Comparison of ENCODE assay signal across 17 cellular contexts in the genomic region with DNA sequence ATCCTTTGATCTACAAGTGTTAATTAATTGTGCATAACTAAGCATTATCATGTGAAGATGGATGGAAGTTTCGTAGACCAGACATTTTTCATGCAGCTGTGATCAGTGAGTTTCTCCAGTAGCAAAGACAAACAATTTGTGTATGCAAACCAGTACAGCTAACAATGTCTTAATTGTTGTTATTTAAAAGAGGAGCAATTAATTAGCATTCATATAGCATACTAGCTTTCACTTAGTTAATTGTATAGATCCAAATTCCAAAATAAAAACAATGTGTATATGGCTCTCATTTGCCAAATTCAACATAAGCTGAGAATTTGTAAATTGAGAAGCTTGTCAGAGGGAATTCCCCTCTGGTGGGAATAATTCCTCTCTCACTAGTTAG. TPM values are rescaled to one million over a fixed set of nuclear protein-coding genes. Genes with fewer than 3 reads are reported as not detected.
"Had no signal": no experiment of that assay in that cellular context is flagged by ENCODE, and none has a peak within 500 bp of the region (broad histone marks: within the 10 kb centered on the region; RNA-seq: fewer than 3 reads in every experiment).

No MANE protein-coding gene starts in this region.

- DNase-seq: activated CD4-positive, alpha-beta memory T cell treated with anti-CD3 and anti-CD28 coated beads, Interleukin-2, amount 10 ng/mL, durations not matched to agents 7 days and 5 days; activated CD4-positive, alpha-beta T cell treated with anti-CD3 and anti-CD28 coated beads for 36 hours; activated CD8-positive, alpha-beta memory T cell treated with anti-CD3 and anti-CD28 coated beads, Interleukin-2, amount 10 ng/mL, durations not matched to agents 7 days and 5 days; activated naive CD4-positive, alpha-beta T cell; adrenal gland; effector memory CD8-positive, alpha-beta T cell; islet precursor cell; naive B cell; stimulated activated naive CD4-positive, alpha-beta T cell; transverse colon; uterus had no signal

- H3K4me1 ChIP-seq: adrenal gland, parathyroid adenoma, transverse colon, uterus had no signal

- H3K9me3 Mint-ChIP-seq: dendritic cell treated with granulocyte-macrophage colony-stimulating factor and Interleukin-4, amounts not matched to agents 40 ng/mL and 50 ng/mL, for 4 days; effector memory CD8-positive, alpha-beta T cell had no signal

- H3K36me3 ChIP-seq: adrenal gland, transverse colon, uterus had no signal

- H3K27me3 ChIP-seq: transverse colon, uterus had no signal

- H2AFZ ChIP-seq: hepatocyte, parathyroid adenoma had no signal

- H3K79me2 ChIP-seq: hepatocyte, parathyroid adenoma had no signal

- H3K9me3 ChIP-seq: adrenal gland, transverse colon, uterus had no signal

- H3K9ac ChIP-seq: parathyroid adenoma had no signal

- H3K36me3 Mint-ChIP-seq: naive B cell had no signal

- ATAC-seq: activated CD4-positive, alpha-beta T cell treated with anti-CD3 and anti-CD28 coated beads for 36 hours; activated CD8-positive, alpha-beta memory T cell treated with anti-CD3 and anti-CD28 coated beads, Interleukin-2, amount 10 ng/mL, durations not matched to agents 7 days and 5 days; effector memory CD8-positive, alpha-beta T cell; left lobe of liver had no signal

- H3K27me3 Mint-ChIP-seq: activated CD4-positive, alpha-beta memory T cell treated with anti-CD3 and anti-CD28 coated beads, Interleukin-2, amount 10 ng/mL, durations not matched to agents 7 days and 5 days; activated CD4-positive, alpha-beta T cell treated with anti-CD3 and anti-CD28 coated beads for 36 hours; activated CD8-positive, alpha-beta memory T cell treated with anti-CD3 and anti-CD28 coated beads, Interleukin-2, amount 10 ng/mL, durations not matched to agents 7 days and 5 days; effector memory CD8-positive, alpha-beta T cell had no signal

- H3K27ac ChIP-seq: adrenal gland, hepatocyte, parathyroid adenoma, transverse colon, uterus had no signal

- H3K4me3 ChIP-seq: adrenal gland, hepatocyte, lung, transverse colon, uterus had no signal

- H3K4me2 ChIP-seq: hepatocyte had no signal

- H3K27ac Mint-ChIP-seq: activated CD4-positive, alpha-beta memory T cell treated with anti-CD3 and anti-CD28 coated beads, Interleukin-2, amount 10 ng/mL, durations not matched to agents 7 days and 5 days; activated CD8-positive, alpha-beta memory T cell treated with anti-CD3 and anti-CD28 coated beads, Interleukin-2, amount 10 ng/mL, durations not matched to agents 7 days and 5 days; dendritic cell treated with granulocyte-macrophage colony-stimulating factor and Interleukin-4, amounts not matched to agents 40 ng/mL and 50 ng/mL, for 4 days; effector memory CD8-positive, alpha-beta T cell had no signal

- H3K4me3 Mint-ChIP-seq: activated CD4-positive, alpha-beta memory T cell treated with anti-CD3 and anti-CD28 coated beads, Interleukin-2, amount 10 ng/mL, durations not matched to agents 7 days and 5 days; activated CD4-positive, alpha-beta T cell treated with anti-CD3 and anti-CD28 coated beads for 36 hours; activated CD8-positive, alpha-beta memory T cell treated with anti-CD3 and anti-CD28 coated beads, Interleukin-2, amount 10 ng/mL, durations not matched to agents 7 days and 5 days; dendritic cell treated with granulocyte-macrophage colony-stimulating factor and Interleukin-4, amounts not matched to agents 40 ng/mL and 50 ng/mL, for 4 days; naive B cell had no signal

RNA-seq across cellular contexts. Expression of gene PRKCQ, which starts 22.6 kb away (rescaled TPM):
- total RNA-seq: SK-MEL-5 had no signal
